In the genomic region with DNA sequence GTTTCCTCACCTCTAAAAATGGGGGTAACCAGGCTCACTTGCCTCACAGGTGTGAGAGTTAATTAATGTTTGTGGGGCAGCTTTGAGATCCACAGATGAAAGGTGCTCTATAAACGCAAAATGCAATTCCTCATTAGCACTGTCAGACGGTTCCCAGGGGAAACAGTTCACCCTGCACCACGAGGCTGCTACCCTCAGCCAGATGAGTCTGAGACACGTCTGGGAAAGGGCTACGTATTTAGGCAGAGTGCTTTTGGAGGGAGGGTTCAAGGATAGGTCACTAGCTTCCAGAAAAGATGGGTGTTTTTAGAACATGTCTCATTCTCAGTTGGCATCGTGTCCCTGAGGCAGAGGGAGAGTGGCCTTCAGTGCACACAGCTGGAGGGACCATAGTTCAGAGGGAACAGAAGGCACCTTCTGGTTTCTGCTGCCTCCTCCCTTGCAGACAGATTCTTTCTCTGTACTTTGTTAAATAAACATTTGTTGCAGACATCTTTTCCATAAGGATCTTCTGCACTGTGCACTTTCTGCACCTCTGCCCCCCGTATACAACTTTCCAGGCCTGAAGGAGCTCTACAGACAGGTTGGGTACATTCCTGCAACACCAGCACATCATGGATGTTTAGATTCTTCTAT, we compare ENCODE assay signal across 8 cellular contexts.
DNase-seq lines count a peak whose midpoint lies in the region; ATAC-seq and TF ChIP-seq lines count a peak whose summit lies in the region.

No MANE protein-coding gene starts in this region.

- peaks cover 18% of the 10 kb centered on the region for H3K4me1 Mint-ChIP-seq in endothelial cell (ENCODE audit: unreplicated experiment)

- POLR2A ChIA-PET in SK-N-SH (lab: Yijun Ruan, JAX) = no interaction called here

- peaks cover 3% of the 10 kb centered on the region for H3K27me3 Mint-ChIP-seq in endothelial cell (ENCODE audit: unreplicated experiment)

- CTCF ChIA-PET in SK-N-SH (lab: Yijun Ruan, JAX) = interaction anchor here (1.0 to 2.0 kb wide), 3 partner anchors 9 to 1031 kb away, joined by 3 to 7 read pairs (median 5); no protein-coding TSS in a partner anchor

- H3K4me2 ChIP-seq in GM23248 (ENCODE audit: unreplicated experiment) = peak overlapping the region; percentile 70
- H3K4me2 ChIP-seq in SK-N-SH = peak overlapping the region; percentile 63

- H3K9me2 ChIP-seq in GM23248 (ENCODE audit: insufficient read depth) (no peaks in the 10 kb centered on the region), SK-N-SH (no peaks in the 10 kb centered on the region)

- TF ChIP-seq EP300 in SK-N-SH (IDR thresholded peaks at IDR 0.05; ENCODE audit: borderline replicate concordance in 1 of 2, low read depth in 1 of 2, low read length in 1 of 2) = no peak

- H2AFZ ChIP-seq in GM23248 (no peak overlapping the region), SK-N-SH (ENCODE audit: low read depth) (no peak overlapping the region; the same call in 1 of the 2 replicates)

- H3K27me3 ChIP-seq in GM23248 (replicated peaks; ENCODE audit: insufficient read depth) = no peaks in the 10 kb centered on the region
- no peaks in the 10 kb centered on the region for H3K27me3 ChIP-seq in SK-N-SH (ENCODE audit: insufficient read depth)
- H3K27me3 ChIP-seq in esophagus squamous epithelium = no peaks in the 10 kb centered on the region

- no peak for ATAC-seq in Right ventricle myocardium superior (ENCODE audit: poor library complexity)
- ATAC-seq in HG03342 (IDR thresholded peaks at IDR 0.05; ENCODE audit: unreplicated experiment) = no peak

- no peaks in the 10 kb centered on the region for H3K9me3 Mint-ChIP-seq in endothelial cell (ENCODE audit: unreplicated experiment)

- TF ChIP-seq CTCF in SK-N-SH (IDR thresholded peaks at IDR 0.05) (no peak), esophagus squamous epithelium (IDR thresholded peaks at IDR 0.05) (no peak), endothelial cell (IDR thresholded peaks at IDR 0.05; ENCODE audit: unreplicated experiment) (no peak)

- peak; percentile 91 for DNase-seq in GM23248
- DNase-seq in SK-N-SH = no peak
- DNase-seq in esophagus squamous epithelium (lab: John Stamatoyannopoulos, UW) = no peak
- DNase-seq in smooth muscle cell of the brain vasculature (ENCODE audit: low read depth, low spot score) = peak; percentile 44
- DNase-seq in effector CD8-positive, alpha-beta T cell (lab: John Stamatoyannopoulos, UW) = no peak
- no peak for DNase-seq in Right ventricle myocardium superior
- no peak for DNase-seq in endothelial cell (ENCODE audit: low spot score)

- 9% methylated on average over 7 of the region's 7 CpGs for WGBS in GM23248 (ENCODE audit: low coverage in 1 of 2, low lambda C conversion rate in 2 of 2, missing lambda C conversion rate in 2 of 2), 2 experiments
- 45% methylated on average over 7 of the region's 7 CpGs for WGBS in SK-N-SH (ENCODE audit: low lambda C conversion rate)
- 33 to 55% methylated on average over 7 of the region's 7 CpGs for WGBS in esophagus squamous epithelium, 2 donors

- H3K27ac Mint-ChIP-seq in endothelial cell (ENCODE audit: unreplicated experiment) = no peak overlapping the region

- peaks cover 61% of the 10 kb centered on the region for H3K4me1 ChIP-seq in GM23248 (ENCODE audit: insufficient read depth)
- peaks cover 39 to 44% of the 10 kb centered on the region in 2 experiments for H3K4me1 ChIP-seq in SK-N-SH (ENCODE audit: control insufficient read depth in 1 of 2, insufficient read depth in 2 of 2, low read depth in 1 of 2, low read length in 1 of 2)
- peaks cover 15 to 54% (median 25%) of the 10 kb centered on the region in 3 donors for H3K4me1 ChIP-seq in esophagus squamous epithelium

- H3F3A ChIP-seq in GM23248 (ENCODE audit: insufficient read depth) = peaks cover 97% of the 10 kb centered on the region
- peaks cover 59% of the 10 kb centered on the region for H3F3A ChIP-seq in SK-N-SH (replicated peaks; ENCODE audit: insufficient read depth)

- H3K27ac ChIP-seq in GM23248 = peak overlapping the region; percentile 100
- H3K27ac ChIP-seq in SK-N-SH (ENCODE audit: low read depth in 2 of 2, low read length in 1 of 2) = peak overlapping the region; percentile 62 to 99
- peak overlapping the region; percentile 76 to 91 (median 86) for H3K27ac ChIP-seq in esophagus squamous epithelium

- in situ Hi-C loops in GM23248 (cut with MboI) = no loop called here

- H4K20me1 ChIP-seq in GM23248 (ENCODE audit: insufficient read depth) (no peaks in the 10 kb centered on the region), SK-N-SH (ENCODE audit: insufficient read depth) (no peaks in the 10 kb centered on the region)

- intact Hi-C loops in esophagus squamous epithelium (cut with DNase I) = no loop called here
- intact Hi-C loops in Right ventricle myocardium superior (cut with DNase I) = no loop called here

- peak overlapping the region; percentile 93 for H3K9ac ChIP-seq in GM23248
- peak overlapping the region; percentile 74 for H3K9ac ChIP-seq in SK-N-SH

- no peak for TF ChIP-seq RAD21 in SK-N-SH (IDR thresholded peaks at IDR 0.05; ENCODE audit: low read length)

- H3K4me3 Mint-ChIP-seq in endothelial cell (ENCODE audit: unreplicated experiment) = no peak overlapping the region

- no peak for TF ChIP-seq POLR2A in esophagus squamous epithelium (IDR thresholded peaks at IDR 0.05)

- H3K9me3 ChIP-seq in GM23248 (ENCODE audit: low read depth) (peaks cover 2% of the 10 kb centered on the region), SK-N-SH (peaks cover 18% of the 10 kb centered on the region; the same call in 1 of the 2 replicates), esophagus squamous epithelium (no peaks in the 10 kb centered on the region)

- peaks cover 55% of the 10 kb centered on the region for H3K79me2 ChIP-seq in GM23248 (ENCODE audit: insufficient read depth)
- peaks cover 61% of the 10 kb centered on the region for H3K79me2 ChIP-seq in SK-N-SH (ENCODE audit: insufficient read depth)

- peaks cover 32% of the 10 kb centered on the region for H3K36me3 ChIP-seq in GM23248 (ENCODE audit: low read depth)
- H3K36me3 ChIP-seq in SK-N-SH (replicated peaks in 1 of 2; ENCODE audit: control insufficient read depth in 1 of 2, insufficient read depth in 2 of 2, low read length in 1 of 2) = peaks cover 2 to 35% of the 10 kb centered on the region in 2 experiments
- H3K36me3 ChIP-seq in esophagus squamous epithelium = peaks cover 0 to 23% (median 6%) of the 10 kb centered on the region in 3 donors

- H3K36me3 Mint-ChIP-seq in endothelial cell (ENCODE audit: low read depth, unreplicated experiment) = peaks cover 8% of the 10 kb centered on the region

- H3K4me3 ChIP-seq in GM23248 = peak overlapping the region; percentile 39
- no peak overlapping the region for H3K4me3 ChIP-seq in SK-N-SH (ENCODE audit: low read depth in 2 of 2, low read length in 1 of 2)
- H3K4me3 ChIP-seq in esophagus squamous epithelium = no peak overlapping the region

TF ChIP-seq in SK-N-SH, 30 proteins besides CTCF, POLR2A, EP300 and RAD21:
- TF ChIP-seq JUND (IDR thresholded peaks at IDR 0.05) = no peak

Comparison
In these comparisons a context has a peak if more than half of its experiments do, and no peak if none do; other contexts are left out.
1. DNase-seq: peak in GM23248 (single experiment) and smooth muscle cell of the brain vasculature (single experiment); none in SK-N-SH (single experiment), esophagus squamous epithelium (single experiment), effector CD8-positive, alpha-beta T cell (single experiment), Right ventricle myocardium superior (single experiment) and endothelial cell (single experiment).
2. Peak in every context shown above with its lines, with median percentiles within 50 percentile points of each other: H3K27ac ChIP-seq.